Comparison of ENCODE assay signal across 8 cellular contexts in genomic region chr3:187743195-187744141, GRCh38. TPM values are rescaled to one million over a fixed set of nuclear protein-coding genes. Genes with fewer than 3 reads are reported as not detected.
DNase-seq lines count a peak whose midpoint lies in the region; ATAC-seq and TF ChIP-seq lines count a peak whose summit lies in the region.

No MANE protein-coding gene starts in this region.

- DNase-seq in CD4-positive, CD25-positive, alpha-beta regulatory T cell, result peak; percentile 28 to 76 (median 40)
- DNase-seq in MM.1S, result no peak
- DNase-seq in activated CD8-positive, alpha-beta memory T cell treated with anti-CD3 and anti-CD28 coated beads, Interleukin-2, amount 50 U/mL, for 4 hours, result peak; percentile 59
- DNase-seq in epithelial cell of esophagus (ENCODE audit: low read depth), result peak; percentile 32
- DNase-seq in stimulated activated naive CD8-positive, alpha-beta T cell treated with anti-CD3 and anti-CD28 coated beads, Interleukin-15, amount 100 ng/mL, for 72 hours, result peak; percentile 73 to 79

- H3F3A ChIP-seq in MM.1S (ENCODE audit: insufficient read depth, low read length), result peaks cover 24% of the 10 kb centered on the region

- no peaks in the 10 kb centered on the region for H3K9me2 ChIP-seq in MM.1S (replicated peaks; ENCODE audit: insufficient read depth, low read length)

- peak overlapping the region; percentile 95 to 98 (median 97) for H3K4me3 Mint-ChIP-seq in CD4-positive, CD25-positive, alpha-beta regulatory T cell
- peak overlapping the region; percentile 94 to 99 for H3K4me3 Mint-ChIP-seq in stimulated activated naive CD8-positive, alpha-beta T cell treated with anti-CD3 and anti-CD28 coated beads, Interleukin-15, amount 100 ng/mL, for 72 hours

- peaks cover 20 to 74% (median 40%) of the 10 kb centered on the region in 4 donors for H3K4me1 Mint-ChIP-seq in CD4-positive, CD25-positive, alpha-beta regulatory T cell
- peaks cover 52% of the 10 kb centered on the region for H3K4me1 Mint-ChIP-seq in stimulated activated naive CD8-positive, alpha-beta T cell treated with anti-CD3 and anti-CD28 coated beads, Interleukin-15, amount 100 ng/mL, for 72 hours

- no peak for TF ChIP-seq CTCF in MM.1S (IDR thresholded peaks at IDR 0.05; ENCODE audit: low read length)
- TF ChIP-seq CTCF in epithelial cell of esophagus (IDR thresholded peaks at IDR 0.05; ENCODE audit: insufficient read depth, low read depth, low read length, missing control alignments), result no peak

- no peaks in the 10 kb centered on the region for H3K36me3 Mint-ChIP-seq in CD4-positive, CD25-positive, alpha-beta regulatory T cell

- peak overlapping the region; percentile 86 for H2AFZ ChIP-seq in MM.1S (ENCODE audit: low read length)

- peaks cover 7% of the 10 kb centered on the region for H3K27me3 Mint-ChIP-seq in CD4-positive, CD25-positive, alpha-beta regulatory T cell
- no peaks in the 10 kb centered on the region for H3K27me3 Mint-ChIP-seq in stimulated activated naive CD8-positive, alpha-beta T cell treated with anti-CD3 and anti-CD28 coated beads, Interleukin-15, amount 100 ng/mL, for 72 hours

- peak overlapping the region; percentile 100 for H3K27ac Mint-ChIP-seq in CD4-positive, CD25-positive, alpha-beta regulatory T cell
- peak overlapping the region; percentile 100 for H3K27ac Mint-ChIP-seq in stimulated activated naive CD8-positive, alpha-beta T cell treated with anti-CD3 and anti-CD28 coated beads, Interleukin-15, amount 100 ng/mL, for 72 hours

- peaks cover 83% of the 10 kb centered on the region for H3K4me1 ChIP-seq in CD4-positive, CD25-positive, alpha-beta regulatory T cell (ENCODE audit: control insufficient read depth, insufficient read depth, low read length, poor library complexity, severe bottlenecking)
- H3K4me1 ChIP-seq in MM.1S (ENCODE audit: low read length) (peaks cover 10% of the 10 kb centered on the region), mucosa of rectum (ENCODE audit: control insufficient read depth in 2 of 2, insufficient read depth in 2 of 2, low read length in 2 of 2) (peaks cover 33 to 35% of the 10 kb centered on the region in 2 donors)

- H3K9me3 ChIP-seq in CD4-positive, CD25-positive, alpha-beta regulatory T cell (ENCODE audit: control insufficient read depth in 2 of 2, low read length in 2 of 2), result no peaks in the 10 kb centered on the region
- H3K9me3 ChIP-seq in MM.1S (replicated peaks; ENCODE audit: insufficient read depth, low read length), result no peaks in the 10 kb centered on the region
- H3K9me3 ChIP-seq in mucosa of rectum (ENCODE audit: control insufficient read depth in 2 of 2, low read length in 2 of 2), result no peaks in the 10 kb centered on the region

- no peaks in the 10 kb centered on the region for H3K36me3 ChIP-seq in CD4-positive, CD25-positive, alpha-beta regulatory T cell (ENCODE audit: control insufficient read depth, insufficient read depth, low read length)
- no peaks in the 10 kb centered on the region for H3K36me3 ChIP-seq in MM.1S (replicated peaks; ENCODE audit: insufficient read depth, low read length)
- H3K36me3 ChIP-seq in mucosa of rectum (ENCODE audit: control insufficient read depth in 2 of 2, insufficient read depth in 2 of 2, low read length in 2 of 2), result no peaks in the 10 kb centered on the region

- H3K79me2 ChIP-seq in MM.1S (ENCODE audit: low read length), result no peaks in the 10 kb centered on the region

- H3K4me3 ChIP-seq in CD4-positive, CD25-positive, alpha-beta regulatory T cell (ENCODE audit: low read depth, low read length), result peak overlapping the region; percentile 97
- H3K4me3 ChIP-seq in MM.1S (ENCODE audit: low read length) (peak overlapping the region; percentile 65), epithelial cell of esophagus (ENCODE audit: low read length) (peak overlapping the region; percentile 69), mucosa of rectum (ENCODE audit: low read length in 2 of 2) (peak overlapping the region; percentile 83)

- peak overlapping the region; percentile 92 for H3K27ac ChIP-seq in CD4-positive, CD25-positive, alpha-beta regulatory T cell (ENCODE audit: insufficient read depth, low read length, poor library complexity, severe bottlenecking)
- H3K27ac ChIP-seq in MM.1S (ENCODE audit: low read length) (no peak overlapping the region), mucosa of rectum (ENCODE audit: low read depth in 2 of 2, low read length in 2 of 2) (peak overlapping the region; percentile 96 to 98)

- no peak for ATAC-seq in CD4-positive, CD25-positive, alpha-beta regulatory T cell (ENCODE audit: low read depth in 2 of 2)
- peak; percentile 14 for ATAC-seq in stimulated activated naive CD8-positive, alpha-beta T cell treated with anti-CD3 and anti-CD28 coated beads, Interleukin-15, amount 100 ng/mL, for 72 hours
- ATAC-seq in HG02884 (IDR thresholded peaks at IDR 0.05; ENCODE audit: unreplicated experiment) (no peak), GM18517 (IDR thresholded peaks at IDR 0.05; ENCODE audit: unreplicated experiment) (no peak)

- H3K4me2 ChIP-seq in MM.1S (ENCODE audit: low read depth, low read length), result peak overlapping the region; percentile 92

- peak overlapping the region; percentile 17; the same call in 1 of the 2 replicates for H3K9ac ChIP-seq in MM.1S (ENCODE audit: low read length)
- H3K9ac ChIP-seq in mucosa of rectum (ENCODE audit: low read depth in 1 of 2, low read length in 2 of 2), result peak overlapping the region; percentile 90 to 98

- H4K20me1 ChIP-seq in MM.1S (ENCODE audit: insufficient read depth, low read length), result no peaks in the 10 kb centered on the region

- no peaks in the 10 kb centered on the region for H3K27me3 ChIP-seq in CD4-positive, CD25-positive, alpha-beta regulatory T cell (ENCODE audit: control insufficient read depth, insufficient read depth, low read length)
- H3K27me3 ChIP-seq in MM.1S (replicated peaks; ENCODE audit: insufficient read depth, low read length) (peaks cover 23% of the 10 kb centered on the region), mucosa of rectum (ENCODE audit: control insufficient read depth in 2 of 2, insufficient read depth in 2 of 2, low read length in 2 of 2) (no peaks in the 10 kb centered on the region)

- no peaks in the 10 kb centered on the region for H3K9me3 Mint-ChIP-seq in CD4-positive, CD25-positive, alpha-beta regulatory T cell
- H3K9me3 Mint-ChIP-seq in stimulated activated naive CD8-positive, alpha-beta T cell treated with anti-CD3 and anti-CD28 coated beads, Interleukin-15, amount 100 ng/mL, for 72 hours, result no peaks in the 10 kb centered on the region

RNA-seq across cellular contexts. Expression of gene BCL6, which starts 1.8 kb away (rescaled TPM):
- 39.6 TPM for total RNA-seq in CD4-positive, CD25-positive, alpha-beta regulatory T cell
- 1 to 10 TPM; 1.8 to 3.4 (median 2.5) TPM for polyA plus RNA-seq in CD4-positive, CD25-positive, alpha-beta regulatory T cell

RNA-seq across cellular contexts. Expression of gene RTP2, which starts 41.1 kb away (rescaled TPM):
- not detected for total RNA-seq in CD4-positive, CD25-positive, alpha-beta regulatory T cell
- not detected for polyA plus RNA-seq in CD4-positive, CD25-positive, alpha-beta regulatory T cell
